18 cellular contexts compared by ENCODE assay signal in the genomic region with DNA sequence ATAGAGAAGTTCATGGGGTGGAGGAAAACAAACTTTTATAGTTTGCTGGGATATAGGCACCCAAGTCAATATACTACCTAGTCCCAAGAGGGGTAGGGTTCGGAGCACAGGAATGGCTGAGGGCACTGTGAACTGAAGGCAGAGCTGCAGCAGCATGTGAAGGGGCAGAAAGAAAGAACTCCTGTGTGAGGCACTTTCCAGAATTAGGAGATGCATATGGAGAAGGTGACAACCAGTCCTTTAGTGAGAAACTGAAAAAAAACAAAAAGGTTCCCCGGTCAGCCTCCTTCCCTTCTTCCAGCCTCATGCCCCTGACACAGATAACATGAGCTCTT.
DNase-seq lines count a peak whose midpoint lies in the region; FAIRE-seq and TF ChIP-seq lines count a peak whose summit lies in the region.
"Had no signal": no experiment of that assay in that cellular context is flagged by ENCODE, and none has a peak within 500 bp of the region (broad histone marks: within the 10 kb centered on the region; RNA-seq: fewer than 3 reads in every experiment).

No MANE protein-coding gene starts in this region.

- H4K20me1 ChIP-seq in H1 (replicated peaks in 1 of 2; ENCODE audit: control insufficient read depth in 1 of 2, insufficient read depth in 2 of 2, low read length in 2 of 2) (no peaks in the 10 kb centered on the region), neural progenitor cell (ENCODE audit: low read depth) (no peaks in the 10 kb centered on the region)
- H4K20me1 ChIP-seq: BLaER1 had no signal

- in situ Hi-C loops in GM13976 (cut with MboI; ENCODE audit: low sequenced_read_pairs, unreplicated experiment): no loop called here

- no peak overlapping the region for H3K14ac ChIP-seq in H1 (ENCODE audit: insufficient read length)

- no peaks in the 10 kb centered on the region for H3K36me3 ChIP-seq in HUES48 (ENCODE audit: control insufficient read depth, insufficient read depth, low read length)
- H3K36me3 ChIP-seq in H1 (ENCODE audit: control insufficient read depth in 2 of 4, insufficient read depth in 4 of 4, low read length in 3 of 4): no peaks in the 10 kb centered on the region
- no peaks in the 10 kb centered on the region for H3K36me3 ChIP-seq in neural progenitor cell
- H3K36me3 ChIP-seq in breast epithelium: no peaks in the 10 kb centered on the region
- H3K36me3 ChIP-seq: BLaER1 had no signal

- intact Hi-C loops in breast epithelium (cut with DNase I; ENCODE audit: low total_unique reads): no loop called here

- no peak overlapping the region for H2BK15ac ChIP-seq in H1 (ENCODE audit: low read length)

- FAIRE-seq in D721Med (lab: Jason Lieb, UNC) (peak; percentile 11), H1 (lab: Jason Lieb, UNC) (no peak)
- FAIRE-seq: GM12878, GM19239, H54, HTR-8/SVneo had no signal

- WGBS in H1 (ENCODE audit: extremely low coverage in 1 of 2, insufficient coverage in 1 of 2, insufficient read length in 1 of 2, insufficient replicate concordance in 2 of 2, low coverage in 1 of 2, low lambda C conversion rate in 2 of 2, missing lambda C conversion rate in 1 of 2), 2 experiments: 84% methylated on average over 2 of the region's 2 CpGs; no CpG with 5 or more reads in 1 of the 2 experiments

- no peak overlapping the region; the same call in 1 of the 2 replicates for H2BK20ac ChIP-seq in H1 (ENCODE audit: low read length)

- H3K4me1 ChIP-seq in HUES48 (ENCODE audit: control insufficient read depth, insufficient read depth, low read length) (peaks cover 2% of the 10 kb centered on the region; the same call in 1 of the 2 replicates), H1 (replicated peaks in 1 of 4; ENCODE audit: control insufficient read depth in 3 of 4, insufficient read depth in 4 of 4, low read length in 3 of 4) (peaks cover 0 to 3% (median 1%) of the 10 kb centered on the region in 4 experiments; a peak in 5 of 7 replicates), neural progenitor cell (peaks cover 13% of the 10 kb centered on the region), breast epithelium (no peaks in the 10 kb centered on the region)
- H3K4me1 ChIP-seq: BLaER1 had no signal

- H3K27ac ChIP-seq in HUES48 (ENCODE audit: low read depth, low read length) (peak overlapping the region; percentile 60), H1 (ENCODE audit: low read depth, low read length) (no peak overlapping the region), neural progenitor cell (no peak overlapping the region), breast epithelium (no peak overlapping the region)
- H3K27ac ChIP-seq: 22Rv1, BLaER1, KMS-11 had no signal

- no peak overlapping the region for H4K5ac ChIP-seq in H1 (ENCODE audit: insufficient read length, low read depth, low read length)

- peak overlapping the region; percentile 83 for H4K91ac ChIP-seq in H1 (replicated peaks; ENCODE audit: insufficient read length, low read length)

- peak overlapping the region; percentile 10 for H2BK120ac ChIP-seq in H1 (replicated peaks; ENCODE audit: low read depth, low read length)

- no peaks in the 10 kb centered on the region for H3F3A ChIP-seq in neural progenitor cell (ENCODE audit: low read depth)

- H3K4me1 Mint-ChIP-seq in neural progenitor cell: peaks cover 11% of the 10 kb centered on the region
- no peaks in the 10 kb centered on the region for H3K4me1 Mint-ChIP-seq in activated naive CD4-positive, alpha-beta T cell treated with anti-CD3 and anti-CD28 coated beads, Interleukin-2, amount 10 ng/mL, durations not matched to agents 7 days and 5 days
- H3K4me1 Mint-ChIP-seq: CD14-positive monocyte; CD4-positive, alpha-beta memory T cell had no signal

- no peak overlapping the region for H2BK12ac ChIP-seq in H1 (ENCODE audit: low read depth, low read length)

- DNase-seq in D721Med (ENCODE audit: insufficient read length, low spot score) (no peak), H1 (ENCODE audit: low read depth in 1 of 2, low spot score in 2 of 2) (no peak), neural progenitor cell (ENCODE audit: low spot score) (no peak), GM13976 (ENCODE audit: low spot score) (no peak), breast epithelium (ENCODE audit: low spot score in 2 of 2) (no peak)
- no peak for DNase-seq in activated naive CD4-positive, alpha-beta T cell treated with anti-CD3 and anti-CD28 coated beads, Interleukin-2, amount 10 ng/mL, durations not matched to agents 7 days and 5 days
- DNase-seq: CD4-positive, alpha-beta memory T cell; DMS79 treated with DMSO at 0.1 percent for 48 hours; HFFc6 had no signal

- H3K27ac Mint-ChIP-seq in neural progenitor cell: no peak overlapping the region
- no peak overlapping the region for H3K27ac Mint-ChIP-seq in activated naive CD4-positive, alpha-beta T cell treated with anti-CD3 and anti-CD28 coated beads, Interleukin-2, amount 10 ng/mL, durations not matched to agents 7 days and 5 days
- H3K27ac Mint-ChIP-seq: CD14-positive monocyte; CD4-positive, alpha-beta memory T cell; HFFc6 had no signal

- H3K18ac ChIP-seq in H1 (ENCODE audit: extremely low read depth, low read length): no peak overlapping the region

- H3K4me3 ChIP-seq in HUES48 (ENCODE audit: low read depth, low read length) (no peak overlapping the region), H1 (ENCODE audit: extremely low read depth in 1 of 4, insufficient read depth in 2 of 4, low read depth in 3 of 4, low read length in 4 of 4) (no peak overlapping the region), neural progenitor cell (no peak overlapping the region), breast epithelium (no peak overlapping the region)
- H3K4me3 ChIP-seq: BLaER1, GM12878 had no signal

- TF ChIP-seq RAD21 in H1 (IDR thresholded peaks at IDR 0.05 in 1 of 2, conservative IDR thresholded peaks at IDR 0.05 in 1 of 2; ENCODE audit: low read depth in 2 of 2, low read length in 2 of 2): no peak

- H3K79me2 ChIP-seq in H1 (ENCODE audit: control insufficient read depth in 1 of 2, insufficient read depth in 2 of 2, low read length in 2 of 2) (no peaks in the 10 kb centered on the region), neural progenitor cell (ENCODE audit: low read depth) (no peaks in the 10 kb centered on the region)

- no peaks in the 10 kb centered on the region for H3K9me3 ChIP-seq in HUES48 (ENCODE audit: control insufficient read depth, insufficient read depth, low read length)
- H3K9me3 ChIP-seq in H1 (ENCODE audit: insufficient read depth in 2 of 2, low read depth in 1 of 2, low read length in 1 of 2): no peaks in the 10 kb centered on the region
- no peaks in the 10 kb centered on the region for H3K9me3 ChIP-seq in neural progenitor cell (ENCODE audit: low read depth)
- no peaks in the 10 kb centered on the region for H3K9me3 ChIP-seq in breast epithelium
- H3K9me3 ChIP-seq: BLaER1 had no signal

- peak overlapping the region; percentile 9; the same call in 1 of the 2 replicates for H2BK5ac ChIP-seq in H1 (ENCODE audit: low read depth, low read length)

- no peaks in the 10 kb centered on the region for H3K27me3 Mint-ChIP-seq in neural progenitor cell (ENCODE audit: insufficient read depth, low read depth)
- H3K27me3 Mint-ChIP-seq in activated naive CD4-positive, alpha-beta T cell treated with anti-CD3 and anti-CD28 coated beads, Interleukin-2, amount 10 ng/mL, durations not matched to agents 7 days and 5 days: no peaks in the 10 kb centered on the region
- H3K27me3 Mint-ChIP-seq: CD4-positive, alpha-beta memory T cell had no signal

- POLR2A ChIA-PET in H1 (lab: Charles Lee; ENCODE audit: partially characterized antibody): interaction anchor here (0.7 to 1.0 kb wide), 2 partner anchors 8 to 486 kb away, joined by 3 read pairs; no protein-coding TSS in a partner anchor

- TF ChIP-seq CTCF in D721Med (IDR thresholded peaks at IDR 0.05; ENCODE audit: insufficient read depth, missing control alignments): no peak
- no peak for TF ChIP-seq CTCF in H1 (IDR thresholded peaks at IDR 0.05; ENCODE audit: control extremely low read depth in 1 of 3, insufficient read depth in 1 of 3, low read depth in 1 of 3, low read length in 3 of 3)
- no peak for TF ChIP-seq CTCF in neural progenitor cell (IDR thresholded peaks at IDR 0.05)
- TF ChIP-seq CTCF in GM13976 (IDR thresholded peaks at IDR 0.05; ENCODE audit: borderline replicate concordance, control extremely low read depth, extremely low read depth, insufficient read depth, missing control alignments): no peak
- TF ChIP-seq CTCF in breast epithelium (IDR thresholded peaks at IDR 0.05): no peak

- H3K4me3 Mint-ChIP-seq in neural progenitor cell: no peak overlapping the region
- H3K4me3 Mint-ChIP-seq in activated naive CD4-positive, alpha-beta T cell treated with anti-CD3 and anti-CD28 coated beads, Interleukin-2, amount 10 ng/mL, durations not matched to agents 7 days and 5 days: no peak overlapping the region
- H3K4me3 Mint-ChIP-seq: CD14-positive monocyte, HFFc6 had no signal

- CTCF ChIA-PET in H1 (lab: Charles Lee; ENCODE audit: partially characterized antibody): no interaction called here
- CTCF ChIA-PET in activated naive CD4-positive, alpha-beta T cell treated with anti-CD3 and anti-CD28 coated beads, Interleukin-2, amount 10 ng/mL, durations not matched to agents 7 days and 5 days (lab: Charles Lee): no interaction called here

- peak overlapping the region; percentile 39 for H3K4ac ChIP-seq in H1 (replicated peaks; ENCODE audit: insufficient read length, low read depth, low read length)

- no peaks in the 10 kb centered on the region for H3K9me3 Mint-ChIP-seq in neural progenitor cell
- no peaks in the 10 kb centered on the region for H3K9me3 Mint-ChIP-seq in activated naive CD4-positive, alpha-beta T cell treated with anti-CD3 and anti-CD28 coated beads, Interleukin-2, amount 10 ng/mL, durations not matched to agents 7 days and 5 days

- H3K4me2 ChIP-seq in H1 (ENCODE audit: insufficient read depth in 1 of 2, low read depth in 2 of 2, low read length in 2 of 2) (0 out of 4 replicates have a peak overlapping the region, but pooled peaks of 1 of the 2 experiments have one; percentile 36), neural progenitor cell (no peak overlapping the region)
- H3K4me2 ChIP-seq: BLaER1, KMS-11 had no signal

- H3K36me3 Mint-ChIP-seq in neural progenitor cell: no peaks in the 10 kb centered on the region
- no peaks in the 10 kb centered on the region for H3K36me3 Mint-ChIP-seq in activated naive CD4-positive, alpha-beta T cell treated with anti-CD3 and anti-CD28 coated beads, Interleukin-2, amount 10 ng/mL, durations not matched to agents 7 days and 5 days
- H3K36me3 Mint-ChIP-seq: CD14-positive monocyte; CD4-positive, alpha-beta memory T cell had no signal

- no peak for TF ChIP-seq EP300 in H1 (IDR thresholded peaks at IDR 0.05; ENCODE audit: borderline replicate concordance in 1 of 2, low read depth in 2 of 2, low read length in 2 of 2)

- H3K27me3 ChIP-seq in HUES48 (ENCODE audit: control insufficient read depth, insufficient read depth, low read length) (no peaks in the 10 kb centered on the region), H1 (replicated peaks in 1 of 4; ENCODE audit: control insufficient read depth in 3 of 4, extremely low read depth in 1 of 4, insufficient read depth in 3 of 4, low read length in 3 of 4) (no peaks in the 10 kb centered on the region), neural progenitor cell (no peaks in the 10 kb centered on the region), breast epithelium (no peaks in the 10 kb centered on the region)
- H3K27me3 ChIP-seq: BLaER1 had no signal

- no peak overlapping the region; the same call in 1 of the 2 replicates for H4K8ac ChIP-seq in H1 (ENCODE audit: extremely low read depth, insufficient read depth, low read length)

- no peak overlapping the region for H2AK5ac ChIP-seq in H1 (ENCODE audit: low read depth, low read length)

- H3K23ac ChIP-seq in H1 (ENCODE audit: insufficient read length): no peak overlapping the region

- H3K79me1 ChIP-seq in H1 (ENCODE audit: low read depth, low read length): no peaks in the 10 kb centered on the region

- H3K56ac ChIP-seq in H1 (replicated peaks; ENCODE audit: insufficient read length, low read depth, low read length): no peak overlapping the region

- no peak overlapping the region for H3K9ac ChIP-seq in HUES48 (ENCODE audit: low read depth, low read length)
- no peak overlapping the region for H3K9ac ChIP-seq in H1 (replicated peaks in 1 of 4; ENCODE audit: extremely low read depth in 1 of 4, low read depth in 3 of 4, low read length in 3 of 4)
- no peak overlapping the region for H3K9ac ChIP-seq in neural progenitor cell
- H3K9ac ChIP-seq: BLaER1, KMS-11 had no signal

- no peak for TF ChIP-seq POLR2A in H1 (IDR thresholded peaks at IDR 0.05; ENCODE audit: control extremely low read depth in 1 of 2, low read depth in 2 of 2, low read length in 2 of 2)
- TF ChIP-seq POLR2A in breast epithelium (IDR thresholded peaks at IDR 0.05): no peak

- no peaks in the 10 kb centered on the region for H3K23me2 ChIP-seq in H1 (ENCODE audit: low read depth, low read length)

- H2AFZ ChIP-seq in H1 (ENCODE audit: low read length): peak overlapping the region; percentile 88
- H2AFZ ChIP-seq in neural progenitor cell (replicated peaks): peak overlapping the region; percentile 79
